In the genomic region with DNA sequence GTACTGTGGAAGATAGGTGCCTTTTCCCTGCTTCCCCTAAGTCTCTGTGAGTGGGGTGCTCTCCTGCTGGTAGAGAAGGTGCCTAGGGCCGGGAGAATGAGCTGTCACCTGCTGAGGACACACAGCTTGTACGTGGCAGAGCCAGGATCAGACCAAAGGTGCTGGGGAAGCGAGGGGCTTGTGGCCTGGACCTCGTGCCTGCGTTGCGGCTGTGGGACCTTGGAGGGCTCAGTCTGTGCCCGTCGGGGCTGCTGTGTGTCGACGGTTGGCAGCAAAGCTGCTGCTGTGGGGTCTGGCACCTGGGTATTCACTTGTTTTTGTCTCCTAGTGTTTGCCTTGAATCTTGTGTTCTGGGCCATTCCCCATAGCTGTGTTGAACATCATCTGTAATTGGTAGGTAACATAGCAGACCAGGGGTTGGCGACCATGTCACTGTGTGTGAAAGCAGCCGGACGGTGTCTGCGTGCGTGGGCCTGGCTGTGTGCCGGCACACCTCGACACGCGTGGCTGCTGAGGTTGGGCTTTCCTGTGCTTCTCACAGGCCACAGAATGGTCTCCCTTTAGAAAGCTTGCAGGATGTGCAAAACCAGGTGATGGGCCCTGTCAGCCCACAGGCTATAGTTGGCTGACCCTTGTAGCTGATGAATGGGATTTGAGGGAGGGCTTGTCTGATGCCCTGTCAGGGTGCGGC, we compare ENCODE assay signal across 27 cellular contexts.
"Had no signal": no experiment of that assay in that cellular context is flagged by ENCODE, and none has a peak within 500 bp of the region (broad histone marks: within the 10 kb centered on the region; RNA-seq: fewer than 3 reads in every experiment).

No MANE protein-coding gene starts in this region.

- H3K9me3 Mint-ChIP-seq: activated naive CD4-positive, alpha-beta T cell treated with anti-CD3 and anti-CD28 coated beads, Interleukin-2, amount 50 U/mL, for 24 hours; brain; mesothelial cell of epicardium; naive B cell; neural progenitor cell had no signal

- ATAC-seq: gastroesophageal sphincter; left colon; right cardiac atrium; stimulated activated naive CD8-positive, alpha-beta T cell treated with anti-CD3 and anti-CD28 coated beads, Interleukin-15, Interleukin-2, amounts not matched to agents 100 U/mL and 50 U/mL, for 24 hours had no signal

- H3K27me3 ChIP-seq: ascending aorta, cardiac muscle cell, dorsolateral prefrontal cortex, gastroesophageal sphincter, neural progenitor cell, spleen, testis, transverse colon, uterus had no signal

- H3K9me3 ChIP-seq: ascending aorta, gastroesophageal sphincter, spleen, testis, transverse colon, uterus had no signal

- H3K4me1 ChIP-seq: neural progenitor cell had no signal

- H3K4me3 Mint-ChIP-seq: activated naive CD4-positive, alpha-beta T cell treated with anti-CD3 and anti-CD28 coated beads, Interleukin-2, amount 50 U/mL, for 24 hours; brain; mesothelial cell of epicardium; neural progenitor cell had no signal

- H3K27me3 Mint-ChIP-seq: activated naive CD4-positive, alpha-beta T cell treated with anti-CD3 and anti-CD28 coated beads, Interleukin-2, amount 50 U/mL, for 24 hours; brain; naive B cell had no signal

- H3K4me3 ChIP-seq: ascending aorta, cardiac muscle cell, coronary artery, dorsolateral prefrontal cortex, gastroesophageal sphincter, neural progenitor cell, spleen, testis, transverse colon, uterus had no signal

- H3K27ac Mint-ChIP-seq: brain, mesothelial cell of epicardium, neural progenitor cell had no signal

- H3K27ac ChIP-seq: ascending aorta, cardiac muscle cell, coronary artery, dorsolateral prefrontal cortex, gastroesophageal sphincter, neural progenitor cell, spleen, testis, transverse colon, uterus had no signal

- H3K36me3 ChIP-seq: neural progenitor cell, uterus had no signal

- DNase-seq: activated CD4-positive, alpha-beta T cell treated with anti-CD3 and anti-CD28 coated beads for 48 hours; activated CD4-positive, alpha-beta T cell treated with anti-CD3 and anti-CD28 coated beads, Interleukin-2, amount 50 U/mL, for 48 hours; activated CD4-positive, CD25-positive, alpha-beta regulatory T cell; activated CD8-positive, alpha-beta memory T cell treated with anti-CD3 and anti-CD28 coated beads for 24 hours; activated gamma-delta T cell treated with Interleukin-2 at 50 U/mL for 16 hours; cerebellar nuclear complex; dorsolateral prefrontal cortex; effector memory CD4-positive, alpha-beta T cell; hippocampal formation; left colon; naive B cell; right cardiac atrium; spleen; stimulated activated CD4-positive, alpha-beta T cell treated with anti-CD3 and anti-CD28 coated beads, Interleukin-2, amount 100 ng/mL, for 48 hours; stimulated activated naive CD8-positive, alpha-beta T cell treated with anti-CD3 and anti-CD28 coated beads, Interleukin-15, Interleukin-2, amounts not matched to agents 100 U/mL and 50 U/mL, for 24 hours; T-helper 1 cell; testis; transverse colon; uterus had no signal
